Comparison of ENCODE assay signal across 1 cellular context in genomic region chr20:50415516-50416268, GRCh38.
TF ChIP-seq lines count a peak whose summit lies in the region.

No MANE protein-coding gene starts in this region.

TF ChIP-seq in HepG2, 621 proteins besides CTCF, POLR2A, EP300 and RAD21 (continued from another document and continues in another):
- no peak; the same call in 1 of the 2 replicates for TF ChIP-seq ZNF784 (CRISPR knock-in tag; IDR thresholded peaks at IDR 0.05; ENCODE audit: borderline replicate concordance)
- TF ChIP-seq MLX (CRISPR knock-in tag; IDR thresholded peaks at IDR 0.05): no peak
- no peak for TF ChIP-seq BCL6 (CRISPR knock-in tag; IDR thresholded peaks at IDR 0.05)
- TF ChIP-seq MIER2 (CRISPR knock-in tag; IDR thresholded peaks at IDR 0.05): peak; percentile 75; the same call in 1 of the 2 replicates
- TF ChIP-seq RFX5 (IDR thresholded peaks at IDR 0.05; ENCODE audit: low read depth, low read length): peak; percentile 40; the same call in 1 of the 2 replicates
- TF ChIP-seq THAP11 (CRISPR knock-in tag; IDR thresholded peaks at IDR 0.05): peak; percentile 67
- TF ChIP-seq RBAK (CRISPR knock-in tag; IDR thresholded peaks at IDR 0.05): no peak
- TF ChIP-seq KDM6A (CRISPR knock-in tag; IDR thresholded peaks at IDR 0.05; ENCODE audit: low read depth): no peak
- TF ChIP-seq CERS6 (CRISPR knock-in tag; IDR thresholded peaks at IDR 0.05): no peak
- no peak for TF ChIP-seq ZNF737 (CRISPR knock-in tag; IDR thresholded peaks at IDR 0.05; ENCODE audit: borderline replicate concordance)
- no peak for TF ChIP-seq XBP1 (CRISPR knock-in tag; IDR thresholded peaks at IDR 0.05)
- TF ChIP-seq MED8 (CRISPR knock-in tag; IDR thresholded peaks at IDR 0.05; ENCODE audit: insufficient replicate concordance): peak; percentile 52
- TF ChIP-seq BRCA1 (CRISPR knock-in tag; IDR thresholded peaks at IDR 0.05): no peak
- peak; percentile 92 for TF ChIP-seq POLR2G (IDR thresholded peaks at IDR 0.05; ENCODE audit: low read depth, low read length)
- TF ChIP-seq KLF16 (CRISPR knock-in tag; IDR thresholded peaks at IDR 0.05): peak in 1 of 2 experiments; percentile 59; a peak in 1 of 4 replicates
- TF ChIP-seq USF2 (IDR thresholded peaks at IDR 0.05; ENCODE audit: low read depth, low read length): no peak
- TF ChIP-seq USF2 (CRISPR knock-in tag; IDR thresholded peaks at IDR 0.05; ENCODE audit: borderline replicate concordance): no peak
- TF ChIP-seq CBX2 (IDR thresholded peaks at IDR 0.05; ENCODE audit: low read depth, low read length): no peak
- no peak for TF ChIP-seq CBX2 (CRISPR knock-in tag; IDR thresholded peaks at IDR 0.05; ENCODE audit: low read depth)
- peak; percentile 36; the same call in 1 of the 2 replicates for TF ChIP-seq BRF2 (CRISPR knock-in tag; IDR thresholded peaks at IDR 0.05)
- TF ChIP-seq ZNF607 (CRISPR knock-in tag; IDR thresholded peaks at IDR 0.05; ENCODE audit: borderline replicate concordance): peak; percentile 64; the same call in 1 of the 2 replicates
- TF ChIP-seq JARID2 (CRISPR knock-in tag; IDR thresholded peaks at IDR 0.05; ENCODE audit: insufficient replicate concordance): peak; percentile 45
- TF ChIP-seq MAF1 (CRISPR knock-in tag; IDR thresholded peaks at IDR 0.05; ENCODE audit: borderline replicate concordance): peak; percentile 68; the same call in 1 of the 2 replicates
- peak; percentile 41 for TF ChIP-seq FOXO1 (CRISPR knock-in tag; IDR thresholded peaks at IDR 0.05)
- TF ChIP-seq ZBTB3 (CRISPR knock-in tag; IDR thresholded peaks at IDR 0.05; ENCODE audit: borderline replicate concordance, low read depth): no peak
- 0 out of 2 replicates have a peak, but pooled peaks have one; percentile 28 for TF ChIP-seq ZNF432 (CRISPR knock-in tag; IDR thresholded peaks at IDR 0.05; ENCODE audit: borderline replicate concordance)
- TF ChIP-seq ZNF691 (CRISPR knock-in tag; IDR thresholded peaks at IDR 0.05; ENCODE audit: borderline replicate concordance, low read depth): peak; percentile 64
- TF ChIP-seq ZFP82 (CRISPR knock-in tag; IDR thresholded peaks at IDR 0.05; ENCODE audit: borderline replicate concordance): no peak
- peak; percentile 64; the same call in 1 of the 2 replicates for TF ChIP-seq KMT2B (CRISPR knock-in tag; IDR thresholded peaks at IDR 0.05)
- TF ChIP-seq ZNF891 (CRISPR knock-in tag; IDR thresholded peaks at IDR 0.05): peak; percentile 73
- peak; percentile 55 for TF ChIP-seq HNF4A (CRISPR knock-in tag; IDR thresholded peaks at IDR 0.05)
- TF ChIP-seq PAX8 (CRISPR knock-in tag; IDR thresholded peaks at IDR 0.05; ENCODE audit: borderline replicate concordance): peak; percentile 83; the same call in 1 of the 2 replicates
- TF ChIP-seq JUNB (CRISPR knock-in tag; IDR thresholded peaks at IDR 0.05; ENCODE audit: borderline replicate concordance): no peak
- TF ChIP-seq ZNF773 (CRISPR knock-in tag; IDR thresholded peaks at IDR 0.05; ENCODE audit: borderline replicate concordance): no peak
- TF ChIP-seq CHCHD3 (CRISPR knock-in tag; IDR thresholded peaks at IDR 0.05): no peak
- no peak for TF ChIP-seq ZNF850 (CRISPR knock-in tag; conservative IDR thresholded peaks at IDR 0.05)
- no peak; the same call in 1 of the 2 replicates for TF ChIP-seq MAX (IDR thresholded peaks at IDR 0.05)
- TF ChIP-seq SAFB2 (CRISPR knock-in tag; IDR thresholded peaks at IDR 0.05; ENCODE audit: borderline replicate concordance, low read depth): peak; percentile 29; the same call in 1 of the 2 replicates
- TF ChIP-seq ZZZ3 (CRISPR knock-in tag; IDR thresholded peaks at IDR 0.05; ENCODE audit: borderline replicate concordance): 0 out of 2 replicates have a peak, but pooled peaks have one; percentile 36
- TF ChIP-seq HMG20B (CRISPR knock-in tag; conservative IDR thresholded peaks at IDR 0.05): peak; percentile 81; the same call in 1 of the 2 replicates
- TF ChIP-seq ZNF282 (IDR thresholded peaks at IDR 0.05; ENCODE audit: partially characterized antibody): no peak
- TF ChIP-seq SMARCC2 (IDR thresholded peaks at IDR 0.05): no peak
- no peak for TF ChIP-seq MYNN (CRISPR knock-in tag; IDR thresholded peaks at IDR 0.05; ENCODE audit: low read depth)
- no peak for TF ChIP-seq ZNF382 (CRISPR knock-in tag; IDR thresholded peaks at IDR 0.05; ENCODE audit: borderline replicate concordance)
- peak; percentile 93 for TF ChIP-seq TARDBP (CRISPR knock-in tag; IDR thresholded peaks at IDR 0.05)
- no peak for TF ChIP-seq JDP2 (CRISPR knock-in tag; IDR thresholded peaks at IDR 0.05; ENCODE audit: borderline replicate concordance)
- TF ChIP-seq CENPX (CRISPR knock-in tag; IDR thresholded peaks at IDR 0.05): no peak
- TF ChIP-seq FOXP4 (CRISPR knock-in tag; IDR thresholded peaks at IDR 0.05): peak; percentile 58
- TF ChIP-seq GATAD1 (CRISPR knock-in tag; IDR thresholded peaks at IDR 0.05): peak; percentile 22
- no peak for TF ChIP-seq LRRFIP1 (CRISPR knock-in tag; conservative IDR thresholded peaks at IDR 0.05)
- TF ChIP-seq SNAI1 (CRISPR knock-in tag; IDR thresholded peaks at IDR 0.05; ENCODE audit: borderline replicate concordance): peak; percentile 25; the same call in 1 of the 2 replicates
- TF ChIP-seq ZNF260 (CRISPR knock-in tag; IDR thresholded peaks at IDR 0.05; ENCODE audit: borderline replicate concordance, low read depth): no peak
- peak; percentile 69; the same call in 1 of the 2 replicates for TF ChIP-seq ZNF644 (CRISPR knock-in tag; IDR thresholded peaks at IDR 0.05; ENCODE audit: low read depth)
- no peak for TF ChIP-seq PBX2 (CRISPR knock-in tag; IDR thresholded peaks at IDR 0.05)
- TF ChIP-seq PCBP2 (optimal IDR thresholded peaks at IDR 0.05; ENCODE audit: low read depth, low read length, poor library complexity, severe bottlenecking): no peak
- TF ChIP-seq TCF7L2 (IDR thresholded peaks at IDR 0.05; ENCODE audit: low read depth, low read length): no peak
- TF ChIP-seq TRAFD1 (CRISPR knock-in tag; IDR thresholded peaks at IDR 0.05; ENCODE audit: borderline replicate concordance): peak; percentile 86; the same call in 1 of the 2 replicates
- peak; percentile 86 for TF ChIP-seq ZBTB38 (CRISPR knock-in tag; IDR thresholded peaks at IDR 0.05)
- TF ChIP-seq ZNF367 (CRISPR knock-in tag; IDR thresholded peaks at IDR 0.05; ENCODE audit: borderline replicate concordance): no peak
